ENCODE assay signal across 13 cellular contexts in genomic region chr9:121929893-121930875, GRCh38.
DNase-seq lines count a peak whose midpoint lies in the region; ATAC-seq, FAIRE-seq and TF ChIP-seq lines count a peak whose summit lies in the region.
"Had no signal": no experiment of that assay in that cellular context is flagged by ENCODE, and none has a peak within 500 bp of the region (broad histone marks: within the 10 kb centered on the region; RNA-seq: fewer than 3 reads in every experiment).

No MANE protein-coding gene starts in this region.

- H3K27ac ChIP-seq in neural progenitor cell (no peak overlapping the region), ascending aorta (no peak overlapping the region), aorta (ENCODE audit: low read depth in 1 of 2, low read length in 2 of 2) (no peak overlapping the region)
- H3K27ac ChIP-seq: pancreas had no signal

- H3K36me3 ChIP-seq in GM06990 (ENCODE audit: control insufficient read depth, insufficient read depth, low read length) (no peaks in the 10 kb centered on the region), neural progenitor cell (no peaks in the 10 kb centered on the region), ascending aorta (no peaks in the 10 kb centered on the region), aorta (ENCODE audit: control insufficient read depth in 1 of 2, insufficient read depth in 2 of 2, low read length in 1 of 2) (no peaks in the 10 kb centered on the region)
- H3K36me3 ChIP-seq: pancreas had no signal

- intact Hi-C loops in ascending aorta (cut with DNase I) (no loop called here), aorta (cut with DNase I) (no loop called here)

- H3K9ac ChIP-seq in neural progenitor cell: no peak overlapping the region

- H3K27ac Mint-ChIP-seq in neural progenitor cell: no peak overlapping the region

- H3K36me3 Mint-ChIP-seq in neural progenitor cell: no peaks in the 10 kb centered on the region
- H3K36me3 Mint-ChIP-seq: brain had no signal

- WGBS in aorta, 2 donors: 88 to 91% methylated on average over 12 of the region's 12 CpGs

- H3K79me2 ChIP-seq in neural progenitor cell (ENCODE audit: low read depth): no peaks in the 10 kb centered on the region

- no peak overlapping the region for H3K4me2 ChIP-seq in neural progenitor cell

- no peaks in the 10 kb centered on the region for H3K27me3 ChIP-seq in GM06990 (replicated peaks; ENCODE audit: control insufficient read depth, insufficient read depth, low read length)
- no peaks in the 10 kb centered on the region for H3K27me3 ChIP-seq in neural progenitor cell
- H3K27me3 ChIP-seq in ascending aorta: no peaks in the 10 kb centered on the region
- H3K27me3 ChIP-seq in aorta (ENCODE audit: control insufficient read depth in 1 of 2, insufficient read depth in 2 of 2, low read length in 1 of 2): no peaks in the 10 kb centered on the region
- H3K27me3 ChIP-seq: pancreas had no signal

- H3K4me1 Mint-ChIP-seq in neural progenitor cell: peaks cover 32% of the 10 kb centered on the region

- peaks cover 10% of the 10 kb centered on the region for H3K27me3 Mint-ChIP-seq in neural progenitor cell (ENCODE audit: insufficient read depth, low read depth)
- H3K27me3 Mint-ChIP-seq: brain had no signal

- DNase-seq in GM06990 (ENCODE audit: extremely low read depth, insufficient read length) (no peak), HFF-Myc (ENCODE audit: extremely low read depth, low read depth) (no peak), cerebellar cortex (ENCODE audit: low spot score) (peak; percentile 39), neural progenitor cell (ENCODE audit: low spot score) (peak; percentile 81), ascending aorta (ENCODE audit: low spot score in 2 of 2) (no peak), aorta (no peak), frontal cortex (ENCODE audit: low spot score in 2 of 2) (no peak)
- DNase-seq: DMS153; OCI-M1; pancreas; stimulated activated CD4-positive, alpha-beta T cell treated with anti-CD3 and anti-CD28 coated beads, Interleukin-4, amount 100 ng/mL, for 4 hours; T1000 had no signal

- no peaks in the 10 kb centered on the region for H3K9me3 ChIP-seq in neural progenitor cell (ENCODE audit: low read depth)
- H3K9me3 ChIP-seq in ascending aorta: no peaks in the 10 kb centered on the region
- H3K9me3 ChIP-seq in aorta (ENCODE audit: control insufficient read depth, low read length): no peaks in the 10 kb centered on the region
- H3K9me3 ChIP-seq: pancreas had no signal

- H3K9me3 Mint-ChIP-seq in neural progenitor cell: no peaks in the 10 kb centered on the region
- H3K9me3 Mint-ChIP-seq: brain had no signal

- peak; percentile 32 for TF ChIP-seq CTCF in GM06990 (IDR thresholded peaks at IDR 0.05; ENCODE audit: insufficient read depth, low read length, poor library complexity, severe bottlenecking)
- TF ChIP-seq CTCF in HFF-Myc (IDR thresholded peaks at IDR 0.05; ENCODE audit: low read depth, low read length, missing control alignments): peak; percentile 23
- peak; percentile 73 for TF ChIP-seq CTCF in neural progenitor cell (IDR thresholded peaks at IDR 0.05)
- peak in 1 of 3 experiments; percentile 7 for TF ChIP-seq CTCF in ascending aorta (IDR thresholded peaks at IDR 0.05)

- no peak for FAIRE-seq in frontal cortex (lab: Jason Lieb, UNC)
- FAIRE-seq: pancreas had no signal

- H3F3A ChIP-seq in neural progenitor cell (ENCODE audit: low read depth): peaks cover 4% of the 10 kb centered on the region

- H3K4me3 Mint-ChIP-seq in neural progenitor cell: no peak overlapping the region
- H3K4me3 Mint-ChIP-seq: brain had no signal

- H2AFZ ChIP-seq in neural progenitor cell (replicated peaks): no peak overlapping the region

- H3K4me3 ChIP-seq in GM06990 (replicated peaks; ENCODE audit: low read depth, low read length): no peak overlapping the region
- H3K4me3 ChIP-seq in HFF-Myc (replicated peaks; ENCODE audit: low read depth, low read length): no peak overlapping the region
- no peak overlapping the region for H3K4me3 ChIP-seq in neural progenitor cell
- H3K4me3 ChIP-seq in ascending aorta: no peak overlapping the region
- no peak overlapping the region for H3K4me3 ChIP-seq in aorta (ENCODE audit: low read length in 2 of 2)
- H3K4me3 ChIP-seq: pancreas had no signal

- no peaks in the 10 kb centered on the region for H4K20me1 ChIP-seq in neural progenitor cell (ENCODE audit: low read depth)

- no peak for ATAC-seq in aorta (ENCODE audit: low FRiP score)
- ATAC-seq: pancreas had no signal

- H3K4me1 ChIP-seq in neural progenitor cell (peaks cover 10% of the 10 kb centered on the region), ascending aorta (peaks cover 0 to 3% of the 10 kb centered on the region in 2 donors), aorta (ENCODE audit: control insufficient read depth in 1 of 2, insufficient read depth in 2 of 2, low read length in 2 of 2) (peaks cover 0 to 5% of the 10 kb centered on the region in 2 donors)

Comparison
In these comparisons a context has a peak if more than half of its experiments do, and no peak if none do; other contexts are left out.
1. DNase-seq: peak in cerebellar cortex (single experiment) and neural progenitor cell (single experiment); none in GM06990 (single experiment), HFF-Myc (single experiment), ascending aorta (0 of 2), aorta (0 of 2) and frontal cortex (0 of 2).